Comparison of ENCODE assay signal across 20 cellular contexts in the genomic region with DNA sequence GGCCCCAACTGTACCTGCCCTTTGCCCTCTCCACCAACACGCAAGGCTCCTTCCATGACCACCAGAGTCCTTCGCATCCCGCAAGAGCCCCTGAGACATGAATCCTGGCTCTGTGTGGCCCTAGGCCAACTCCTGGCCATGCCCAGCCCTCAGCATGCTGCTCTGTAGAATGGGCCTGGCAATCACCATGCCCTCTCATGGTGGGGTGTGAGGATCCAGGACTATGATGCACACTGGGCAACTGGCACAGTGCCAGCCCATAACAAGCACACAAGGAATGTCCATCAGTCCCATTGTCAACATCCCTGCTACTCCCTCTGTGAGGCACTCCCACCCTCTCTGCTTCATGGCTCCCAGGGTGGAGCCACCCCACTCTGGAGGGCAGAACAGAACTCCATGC. TPM values are rescaled to one million over a fixed set of nuclear protein-coding genes. Genes with fewer than 3 reads are reported as not detected.
"Had no signal": no experiment of that assay in that cellular context is flagged by ENCODE, and none has a peak within 500 bp of the region (broad histone marks: within the 10 kb centered on the region; RNA-seq: fewer than 3 reads in every experiment).

No MANE protein-coding gene starts in this region.

- H3K4me3 Mint-ChIP-seq: activated naive CD4-positive, alpha-beta T cell treated with anti-CD3 and anti-CD28 coated beads, Interleukin-2, amount 50 U/mL, for 24 hours; immature natural killer cell; neural crest cell had no signal

- DNase-seq: activated CD4-positive, alpha-beta T cell treated with anti-CD3 and anti-CD28 coated beads, Interleukin-2, amount 50 U/mL, for 48 hours; activated CD4-positive, CD25-positive, alpha-beta regulatory T cell treated with anti-CD3 and anti-CD28 coated beads, Interleukin-2, amount 50 U/mL, for 72 hours; gastrocnemius medialis; heart left ventricle; immature natural killer cell; midbrain; stimulated activated CD4-positive, alpha-beta T cell treated with anti-CD3 and anti-CD28 coated beads, Interleukin-4, amount 100 ng/mL, for 24 hours; stimulated activated naive CD4-positive, alpha-beta T cell; T-helper 9 cell had no signal

- H3K27ac ChIP-seq: gastrocnemius medialis, heart left ventricle, pancreas, tibial artery, vagina had no signal

- H3K9me3 ChIP-seq: adrenal gland, gastrocnemius medialis, heart left ventricle, pancreas, tibial artery, vagina had no signal

- H3K36me3 ChIP-seq: adrenal gland, gastrocnemius medialis, heart left ventricle, pancreas, tibial artery, vagina had no signal

- H3K4me1 Mint-ChIP-seq: activated naive CD4-positive, alpha-beta T cell treated with anti-CD3 and anti-CD28 coated beads, Interleukin-2, amount 50 U/mL, for 24 hours; immature natural killer cell had no signal

- ATAC-seq: gastrocnemius medialis, heart left ventricle, left lobe of liver had no signal

- H3K36me3 Mint-ChIP-seq: activated naive CD4-positive, alpha-beta T cell treated with anti-CD3 and anti-CD28 coated beads, Interleukin-2, amount 50 U/mL, for 24 hours; immature natural killer cell had no signal

- H3K27me3 ChIP-seq: adrenal gland, heart left ventricle, pancreas, vagina had no signal

- H3K27ac Mint-ChIP-seq: activated naive CD4-positive, alpha-beta T cell treated with anti-CD3 and anti-CD28 coated beads, Interleukin-2, amount 50 U/mL, for 24 hours; immature natural killer cell had no signal

- H3K4me3 ChIP-seq: adrenal gland, gastrocnemius medialis, heart left ventricle, pancreas, tibial artery, vagina had no signal

- H3K9me3 Mint-ChIP-seq: activated naive CD4-positive, alpha-beta T cell treated with anti-CD3 and anti-CD28 coated beads, Interleukin-2, amount 50 U/mL, for 24 hours; immature natural killer cell; neural crest cell had no signal

RNA-seq across cellular contexts. Expression of gene FER1L5, which starts 44.7 kb away (rescaled TPM):
- total RNA-seq: dermis microvascular lymphatic vessel endothelial cell, gastrocnemius medialis, lung microvascular endothelial cell, myocyte, subcutaneous adipose tissue had no signal
- polyA plus RNA-seq: immature natural killer cell had no signal
